In genomic region chr3:140011611-140012277, GRCh38 we compare ENCODE assay signal across 17 cellular contexts.
DNase-seq lines count a peak whose midpoint lies in the region; ATAC-seq and TF ChIP-seq lines count a peak whose summit lies in the region.
"Had no signal": no experiment of that assay in that cellular context is flagged by ENCODE, and none has a peak within 500 bp of the region (broad histone marks: within the 10 kb centered on the region; RNA-seq: fewer than 3 reads in every experiment).

No MANE protein-coding gene starts in this region.

- TF ChIP-seq POLR2A in esophagus muscularis mucosa (IDR thresholded peaks at IDR 0.05; ENCODE audit: low read depth) (no peak), vagina (IDR thresholded peaks at IDR 0.05) (no peak), GM18505 (IDR thresholded peaks at IDR 0.05; ENCODE audit: borderline replicate concordance, extremely low read depth, insufficient read depth, insufficient read length) (no peak)

- no peak for TF ChIP-seq EP300 in esophagus muscularis mucosa (IDR thresholded peaks at IDR 0.05)

- no peaks in the 10 kb centered on the region for H3K36me3 ChIP-seq in esophagus muscularis mucosa
- no peaks in the 10 kb centered on the region for H3K36me3 ChIP-seq in vagina
- H3K36me3 ChIP-seq: BE2C, BLaER1 had no signal

- TF ChIP-seq CTCF in esophagus muscularis mucosa (IDR thresholded peaks at IDR 0.05) (no peak), vagina (IDR thresholded peaks at IDR 0.05) (no peak)

- peak; percentile 28 for DNase-seq in ecto neural progenitor cell (ENCODE audit: low spot score)
- peak; percentile 91 for DNase-seq in esophagus muscularis mucosa (ENCODE audit: extremely low spot score)
- peak; percentile 56 to 81 for DNase-seq in vagina (ENCODE audit: extremely low spot score in 2 of 2)
- DNase-seq in activated effector memory CD4-positive, alpha-beta T cell treated with Interleukin-2 at 50 U/mL for 16 hours, result no peak
- DNase-seq: 8988T; ACHN; BE2C; C1 segment of cervical spinal cord; Caco-2; Calu3; CD4-positive, CD25-positive, alpha-beta regulatory T cell; CD8-positive, alpha-beta T cell; DMS79 treated with DMSO at 0.1 percent for 48 hours; GF-D8 had no signal

- no peak overlapping the region for H3K4me3 ChIP-seq in esophagus muscularis mucosa
- no peak overlapping the region for H3K4me3 ChIP-seq in vagina
- H3K4me3 ChIP-seq: BLaER1 had no signal

- intact Hi-C loops in esophagus muscularis mucosa (cut with DNase I) (no loop called here), vagina (cut with DNase I) (no loop called here)

- 90% methylated on average over 5 of the region's 5 CpGs for WGBS in esophagus muscularis mucosa

- no peaks in the 10 kb centered on the region for H3K27me3 ChIP-seq in esophagus muscularis mucosa
- H3K27me3 ChIP-seq in vagina, result no peaks in the 10 kb centered on the region
- H3K27me3 ChIP-seq: BE2C, BLaER1 had no signal

- no peak overlapping the region for H3K27ac ChIP-seq in esophagus muscularis mucosa (replicated peaks in 1 of 4)
- no peak overlapping the region for H3K27ac ChIP-seq in vagina
- H3K27ac ChIP-seq: BLaER1 had no signal

- ATAC-seq in GM18505 (IDR thresholded peaks at IDR 0.05; ENCODE audit: unreplicated experiment) (no peak), GM19351 (IDR thresholded peaks at IDR 0.05; ENCODE audit: unreplicated experiment) (no peak)
- ATAC-seq: CD8-positive, alpha-beta T cell had no signal

- H3K9me3 ChIP-seq in esophagus muscularis mucosa (no peaks in the 10 kb centered on the region), vagina (no peaks in the 10 kb centered on the region)
- H3K9me3 ChIP-seq: BE2C, BLaER1, Caco-2 had no signal

- H3K4me1 ChIP-seq in esophagus muscularis mucosa (no peaks in the 10 kb centered on the region), vagina (no peaks in the 10 kb centered on the region)
- H3K4me1 ChIP-seq: BLaER1, Caco-2 had no signal
